In the genomic region with DNA sequence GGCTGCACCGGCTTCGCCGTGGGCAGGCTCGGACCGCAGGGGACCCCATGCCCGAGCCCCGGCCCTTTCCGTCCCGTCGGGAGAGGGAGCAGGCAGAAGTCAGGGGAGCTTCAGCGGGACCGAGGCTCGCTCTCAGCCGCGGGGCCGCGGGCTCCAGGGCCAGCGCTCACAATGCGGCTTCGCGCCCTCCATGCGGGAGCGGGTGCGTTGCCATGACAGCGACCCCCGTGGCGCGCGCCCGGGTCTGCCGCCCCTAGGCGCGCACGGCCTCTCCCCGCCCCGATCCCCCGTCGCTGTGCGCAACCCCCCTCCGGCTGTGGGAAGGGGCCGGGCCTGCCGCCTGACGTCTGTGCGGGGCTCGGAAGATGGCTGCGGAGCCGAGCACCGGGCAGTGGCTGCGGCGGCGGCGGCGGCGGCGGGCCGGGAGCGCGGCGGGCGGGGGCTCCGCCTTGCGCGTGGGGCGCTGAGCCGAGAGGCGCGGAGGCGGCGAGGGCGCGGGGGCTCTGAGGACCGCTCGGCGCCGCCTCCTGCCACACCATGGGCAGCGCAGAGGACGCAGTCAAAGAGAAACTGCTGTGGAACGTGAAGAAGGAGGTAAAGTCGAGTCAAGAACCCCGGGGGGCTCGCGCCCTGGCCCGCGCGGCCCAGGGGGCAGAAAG, we compare ENCODE assay signal across 8 cellular contexts. TPM values are rescaled to one million over a fixed set of nuclear protein-coding genes. Genes with fewer than 3 reads are reported as not detected.
DNase-seq lines count a peak whose midpoint lies in the region; ATAC-seq and TF ChIP-seq lines count a peak whose summit lies in the region.

A gene with protein sequence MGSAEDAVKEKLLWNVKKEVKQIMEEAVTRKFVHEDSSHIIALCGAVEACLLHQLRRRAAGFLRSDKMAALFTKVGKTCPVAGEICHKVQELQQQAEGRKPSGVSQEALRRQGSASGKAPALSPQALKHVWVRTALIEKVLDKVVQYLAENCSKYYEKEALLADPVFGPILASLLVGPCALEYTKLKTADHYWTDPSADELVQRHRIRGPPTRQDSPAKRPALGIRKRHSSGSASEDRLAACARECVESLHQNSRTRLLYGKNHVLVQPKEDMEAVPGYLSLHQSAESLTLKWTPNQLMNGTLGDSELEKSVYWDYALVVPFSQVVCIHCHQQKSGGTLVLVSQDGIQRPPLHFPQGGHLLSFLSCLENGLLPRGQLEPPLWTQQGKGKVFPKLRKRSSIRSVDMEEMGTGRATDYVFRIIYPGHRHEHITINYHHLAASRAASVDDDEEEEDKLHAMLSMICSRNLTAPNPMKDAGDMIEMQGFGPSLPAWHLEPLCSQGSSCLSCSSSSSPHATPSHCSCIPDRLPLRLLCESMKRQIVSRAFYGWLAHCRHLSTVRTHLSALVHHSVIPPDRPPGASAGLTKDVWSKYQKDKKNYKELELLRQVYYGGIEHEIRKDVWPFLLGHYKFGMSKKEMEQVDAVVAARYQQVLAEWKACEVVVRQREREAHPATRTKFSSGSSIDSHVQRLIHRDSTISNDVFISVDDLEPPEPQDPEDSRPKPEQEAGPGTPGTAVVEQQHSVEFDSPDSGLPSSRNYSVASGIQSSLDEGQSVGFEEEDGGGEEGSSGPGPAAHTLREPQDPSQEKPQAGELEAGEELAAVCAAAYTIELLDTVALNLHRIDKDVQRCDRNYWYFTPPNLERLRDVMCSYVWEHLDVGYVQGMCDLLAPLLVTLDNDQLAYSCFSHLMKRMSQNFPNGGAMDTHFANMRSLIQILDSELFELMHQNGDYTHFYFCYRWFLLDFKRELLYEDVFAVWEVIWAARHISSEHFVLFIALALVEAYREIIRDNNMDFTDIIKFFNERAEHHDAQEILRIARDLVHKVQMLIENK (plus strand): TSS at position 350 of the 659 bp plus-strand sequence. CDS start 188 bp downstream, at position 538.

- peak within 1 kb of the TSS; percentile 80 for H3K9ac ChIP-seq in ES-I3 (ENCODE audit: low read depth, low read length)

- POLR2A ChIA-PET in Panc1 (lab: Charles Lee) = interaction anchor here (0.5 to 0.6 kb wide), 2 partner anchors 23 to 55 kb away, joined by 3 to 4 read pairs; no protein-coding TSS in a partner anchor
- POLR2A ChIA-PET in naive thymus-derived CD8-positive, alpha-beta T cell (lab: Charles Lee) = interaction anchor here (0.8 to 4.2 kb wide), 13 partner anchors 15 to 256 kb away, joined by 3 to 38 read pairs (median 5); a partner anchor contains a TSS

- H3K4me1 ChIP-seq in ES-I3 (ENCODE audit: insufficient read depth, low read length) (peaks cover 6% of the 10 kb centered on the region), Panc1 (ENCODE audit: control insufficient read depth, insufficient read depth, low read length) (peaks cover 16% of the 10 kb centered on the region)

- H3K36me3 Mint-ChIP-seq in activated T-helper 17 cell treated with anti-CD3 and anti-CD28 coated beads, Interleukin-2, amount 50 U/mL, for 72 hours (ENCODE audit: low read depth) = peaks cover 6% of the 10 kb centered on the region
- H3K36me3 Mint-ChIP-seq in naive thymus-derived CD8-positive, alpha-beta T cell = peaks cover 6 to 13% (median 8%) of the 10 kb centered on the region in 3 donors

- intact Hi-C loops in Panc1 (cut with micrococcal nuclease; ENCODE audit: unreplicated experiment) = no loop called here

- ATAC-seq in HG03135 (IDR thresholded peaks at IDR 0.05; ENCODE audit: unreplicated experiment) (peak; percentile 30), Panc1 (peak; percentile 79), HG03460 (IDR thresholded peaks at IDR 0.05; ENCODE audit: unreplicated experiment) (no peak)
- ATAC-seq in activated T-helper 17 cell treated with anti-CD3 and anti-CD28 coated beads, Interleukin-2, amount 50 U/mL, for 72 hours (replicated peaks) = peak; percentile 45
- peak; percentile 71 to 75 for ATAC-seq in naive thymus-derived CD8-positive, alpha-beta T cell

- in situ Hi-C loops in Panc1 (cut with HindIII; ENCODE audit: low pct_unique_long_range_greater_than_20kb, low sequenced_read_pairs) = no loop called here

- BruUV-seq in Panc1 (replicated peaks; lab: Mats Ljungman, UMichigan) = no TSS peak

- H3K4me3 ChIP-seq in Panc1 (ENCODE audit: low read depth in 2 of 2, low read length in 2 of 2) = peak within 1 kb of the TSS; percentile 77 to 99

- H3K9me3 Mint-ChIP-seq in activated T-helper 17 cell treated with anti-CD3 and anti-CD28 coated beads, Interleukin-2, amount 50 U/mL, for 72 hours = no peaks in the 10 kb centered on the region
- H3K9me3 Mint-ChIP-seq in naive thymus-derived CD8-positive, alpha-beta T cell = no peaks in the 10 kb centered on the region

- H3K36me3 ChIP-seq in ES-I3 (ENCODE audit: insufficient read depth, low read length) = peaks cover 28% of the 10 kb centered on the region
- H3K36me3 ChIP-seq in Panc1 (ENCODE audit: control insufficient read depth, insufficient read depth, low read length) = peaks cover 27% of the 10 kb centered on the region

- CTCF ChIA-PET in Panc1 (lab: Charles Lee) = no interaction called here

- DNase-seq in Panc1 (ENCODE audit: low read depth, low spot score) = no peak
- DNase-seq in fibroblast of gingiva (ENCODE audit: low read depth) = peak; percentile 61
- peak; percentile 60 to 90 (median 78) for DNase-seq in naive thymus-derived CD8-positive, alpha-beta T cell
- peak; percentile 67 for DNase-seq in stimulated activated naive CD4-positive, alpha-beta T cell treated with Interleukin-2 at 50 U/mL for 16 hours (lab: John Stamatoyannopoulos, UW)

- peak within 1 kb of the TSS; percentile 97 for H3K27ac ChIP-seq in Panc1 (ENCODE audit: low read length)

- H3K9me3 ChIP-seq in ES-I3 (ENCODE audit: control insufficient read depth, insufficient read depth, low read length) (no peaks in the 10 kb centered on the region), Panc1 (ENCODE audit: control insufficient read depth, insufficient read depth, low read depth, low read length) (no peaks in the 10 kb centered on the region)

- TF ChIP-seq CTCF in Panc1 (IDR thresholded peaks at IDR 0.05) = no peak

- peak within 1 kb of the TSS; percentile 98 for H3K27ac Mint-ChIP-seq in activated T-helper 17 cell treated with anti-CD3 and anti-CD28 coated beads, Interleukin-2, amount 50 U/mL, for 72 hours
- peak within 1 kb of the TSS; percentile 93 to 99 (median 97) for H3K27ac Mint-ChIP-seq in naive thymus-derived CD8-positive, alpha-beta T cell

- H3K27me3 ChIP-seq in Panc1 (ENCODE audit: control insufficient read depth, insufficient read depth, low read length) = no peaks in the 10 kb centered on the region

- H3K4me3 Mint-ChIP-seq in activated T-helper 17 cell treated with anti-CD3 and anti-CD28 coated beads, Interleukin-2, amount 50 U/mL, for 72 hours = peak within 1 kb of the TSS; percentile 81
- H3K4me3 Mint-ChIP-seq in naive thymus-derived CD8-positive, alpha-beta T cell = peak within 1 kb of the TSS; percentile 86 to 100 (median 99)

- H3K27me3 Mint-ChIP-seq in activated T-helper 17 cell treated with anti-CD3 and anti-CD28 coated beads, Interleukin-2, amount 50 U/mL, for 72 hours = no peaks in the 10 kb centered on the region
- no peaks in the 10 kb centered on the region for H3K27me3 Mint-ChIP-seq in naive thymus-derived CD8-positive, alpha-beta T cell

- peaks cover 4% of the 10 kb centered on the region for H3K4me1 Mint-ChIP-seq in activated T-helper 17 cell treated with anti-CD3 and anti-CD28 coated beads, Interleukin-2, amount 50 U/mL, for 72 hours
- H3K4me1 Mint-ChIP-seq in naive thymus-derived CD8-positive, alpha-beta T cell = peaks cover 16 to 42% (median 27%) of the 10 kb centered on the region in 4 donors

RNA-seq across cellular contexts. Expression of the gene that starts here (rescaled TPM):
- total RNA-seq in Panc1 (2021; ENCODE audit: unreplicated experiment) = 49.0 TPM
- polyA plus RNA-seq in Panc1 (2012; ENCODE audit: insufficient read length) = 52.3 TPM
- 10 to 100 TPM; 35.2 to 43.4 TPM for total RNA-seq in activated T-helper 17 cell treated with anti-CD3 and anti-CD28 coated beads, Interleukin-2, amount 50 U/mL, for 72 hours
- 100 to 1,000 TPM; 160 to 179 TPM for total RNA-seq in naive thymus-derived CD8-positive, alpha-beta T cell
- polyA plus RNA-seq in naive thymus-derived CD8-positive, alpha-beta T cell = 10 to 100 TPM; 12.1 to 22.6 (median 13.1) TPM
